ENCODE assay signal across 1 cellular context in the genomic region with DNA sequence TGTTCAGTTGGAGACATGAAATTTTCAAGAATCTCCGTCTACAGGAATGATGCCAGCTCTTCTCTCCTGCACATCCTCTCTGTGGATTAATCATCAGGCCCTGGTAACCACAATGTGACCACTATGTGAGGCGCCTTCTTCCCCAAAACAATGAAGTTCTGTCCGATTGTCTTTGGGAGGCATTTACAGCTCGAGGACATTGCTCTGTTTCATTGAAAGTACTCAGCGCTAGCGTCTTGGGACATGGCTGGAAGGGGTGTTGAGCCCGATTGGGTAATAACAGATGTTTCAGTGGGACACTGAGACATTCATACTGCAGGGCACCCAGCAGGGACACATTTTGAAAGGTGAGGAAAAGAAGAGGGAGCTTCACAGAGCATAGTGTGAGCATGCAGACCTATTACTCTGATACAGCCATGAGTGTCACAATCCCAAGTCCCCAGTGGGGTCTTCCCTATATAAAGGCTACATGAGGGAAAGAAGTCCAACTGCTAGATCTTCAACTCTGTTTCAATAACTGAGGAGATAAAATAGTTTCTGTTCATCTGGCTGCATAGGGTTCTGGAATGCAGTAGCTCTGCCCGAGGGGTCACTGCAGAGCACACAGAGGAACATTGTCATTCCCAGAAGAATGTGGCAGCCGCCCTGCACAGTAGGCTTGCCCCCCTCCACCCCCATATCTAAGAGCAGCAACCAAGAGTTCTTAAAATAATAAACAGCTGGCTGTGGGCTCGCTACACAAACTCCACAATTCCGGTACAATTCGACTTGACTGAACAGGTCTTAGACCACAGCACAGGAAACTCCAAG.
TF ChIP-seq lines count a peak whose summit lies in the region.

No MANE protein-coding gene starts in this region.

TF ChIP-seq in GM23338, 12 proteins besides CTCF, POLR2A, EP300 and RAD21 (continued from another document):
- no peak for TF ChIP-seq ETS1 (IDR thresholded peaks at IDR 0.05)
- TF ChIP-seq, protein P1, sequence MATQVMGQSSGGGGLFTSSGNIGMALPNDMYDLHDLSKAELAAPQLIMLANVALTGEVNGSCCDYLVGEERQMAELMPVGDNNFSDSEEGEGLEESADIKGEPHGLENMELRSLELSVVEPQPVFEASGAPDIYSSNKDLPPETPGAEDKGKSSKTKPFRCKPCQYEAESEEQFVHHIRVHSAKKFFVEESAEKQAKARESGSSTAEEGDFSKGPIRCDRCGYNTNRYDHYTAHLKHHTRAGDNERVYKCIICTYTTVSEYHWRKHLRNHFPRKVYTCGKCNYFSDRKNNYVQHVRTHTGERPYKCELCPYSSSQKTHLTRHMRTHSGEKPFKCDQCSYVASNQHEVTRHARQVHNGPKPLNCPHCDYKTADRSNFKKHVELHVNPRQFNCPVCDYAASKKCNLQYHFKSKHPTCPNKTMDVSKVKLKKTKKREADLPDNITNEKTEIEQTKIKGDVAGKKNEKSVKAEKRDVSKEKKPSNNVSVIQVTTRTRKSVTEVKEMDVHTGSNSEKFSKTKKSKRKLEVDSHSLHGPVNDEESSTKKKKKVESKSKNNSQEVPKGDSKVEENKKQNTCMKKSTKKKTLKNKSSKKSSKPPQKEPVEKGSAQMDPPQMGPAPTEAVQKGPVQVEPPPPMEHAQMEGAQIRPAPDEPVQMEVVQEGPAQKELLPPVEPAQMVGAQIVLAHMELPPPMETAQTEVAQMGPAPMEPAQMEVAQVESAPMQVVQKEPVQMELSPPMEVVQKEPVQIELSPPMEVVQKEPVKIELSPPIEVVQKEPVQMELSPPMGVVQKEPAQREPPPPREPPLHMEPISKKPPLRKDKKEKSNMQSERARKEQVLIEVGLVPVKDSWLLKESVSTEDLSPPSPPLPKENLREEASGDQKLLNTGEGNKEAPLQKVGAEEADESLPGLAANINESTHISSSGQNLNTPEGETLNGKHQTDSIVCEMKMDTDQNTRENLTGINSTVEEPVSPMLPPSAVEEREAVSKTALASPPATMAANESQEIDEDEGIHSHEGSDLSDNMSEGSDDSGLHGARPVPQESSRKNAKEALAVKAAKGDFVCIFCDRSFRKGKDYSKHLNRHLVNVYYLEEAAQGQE (IDR thresholded peaks at IDR 0.05; ENCODE audit: unreplicated experiment), result no peak
- no peak for TF ChIP-seq POLR2AphosphoS5 (IDR thresholded peaks at IDR 0.05; ENCODE audit: low read depth)
